Comparison of ENCODE assay signal across 9 cellular contexts in the genomic region with DNA sequence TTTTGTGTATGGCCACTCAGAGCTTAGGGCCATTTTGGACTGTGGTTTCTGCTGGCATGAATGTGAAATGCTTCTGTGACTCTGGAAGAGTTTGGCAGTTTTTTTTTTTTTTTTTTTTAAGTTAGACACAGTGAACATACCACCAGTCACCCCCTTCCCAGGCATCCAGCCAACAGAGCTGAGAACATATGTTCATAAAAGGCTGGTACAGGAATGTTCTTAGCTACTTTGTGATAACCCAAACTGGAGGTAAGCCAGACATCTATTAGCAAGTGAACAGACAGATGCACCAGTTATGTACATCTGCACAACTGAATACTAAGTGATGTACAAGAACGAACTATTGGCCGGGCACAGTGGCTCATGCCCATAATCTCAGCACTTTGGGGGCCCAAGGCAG.
A peak's percentile ranks its signal among the peaks of the same experiment; 100 is the strongest.
DNase-seq lines count a peak whose midpoint lies in the region; ATAC-seq and TF ChIP-seq lines count a peak whose summit lies in the region.
"Had no signal": no experiment of that assay in that cellular context is flagged by ENCODE, and none has a peak within 500 bp of the region (broad histone marks: within the 10 kb centered on the region; RNA-seq: fewer than 3 reads in every experiment).

No MANE protein-coding gene starts in this region.

- no peak for ATAC-seq in HG02852 (IDR thresholded peaks at IDR 0.05; ENCODE audit: unreplicated experiment)

- no peak overlapping the region for H3K4me3 Mint-ChIP-seq in T-helper 2 cell treated with Interferon-gamma antibody and Interleukin-4, amounts not matched to agents 5 μg/mL and 100 μg/mL, for 36 hours
- no peak overlapping the region for H3K4me3 Mint-ChIP-seq in glutamatergic neuron (ENCODE audit: unreplicated experiment)

- DNase-seq in AG08395 (ENCODE audit: low spot score): peak; percentile 69
- DNase-seq in HT1080 (ENCODE audit: low read depth): peak; percentile 42
- peak; percentile 95 for DNase-seq in astrocyte of the hippocampus (ENCODE audit: low read depth, low spot score)
- DNase-seq in hepatic stellate cell (ENCODE audit: low spot score): peak; percentile 39
- no peak for DNase-seq in NCI-H510A treated with DMSO at 0.1 percent for 48 hours (lab: John Stamatoyannopoulos, UW)
- DNase-seq in T-helper 2 cell treated with Interferon-gamma antibody and Interleukin-4, amounts not matched to agents 5 μg/mL and 100 μg/mL, for 36 hours (ENCODE audit: low spot score): no peak
- no peak for DNase-seq in glutamatergic neuron
- DNase-seq: occipital lobe had no signal

- peaks cover 16% of the 10 kb centered on the region for H3K4me1 Mint-ChIP-seq in T-helper 2 cell treated with Interferon-gamma antibody and Interleukin-4, amounts not matched to agents 5 μg/mL and 100 μg/mL, for 36 hours (ENCODE audit: low read depth)
- H3K4me1 Mint-ChIP-seq in glutamatergic neuron (ENCODE audit: low read depth, unreplicated experiment): peaks cover 4% of the 10 kb centered on the region

- no peak overlapping the region for H3K27ac Mint-ChIP-seq in T-helper 2 cell treated with Interferon-gamma antibody and Interleukin-4, amounts not matched to agents 5 μg/mL and 100 μg/mL, for 36 hours
- H3K27ac Mint-ChIP-seq in glutamatergic neuron (ENCODE audit: unreplicated experiment): no peak overlapping the region

- peaks cover 60% of the 10 kb centered on the region for H3K36me3 Mint-ChIP-seq in T-helper 2 cell treated with Interferon-gamma antibody and Interleukin-4, amounts not matched to agents 5 μg/mL and 100 μg/mL, for 36 hours (ENCODE audit: low read depth)
- H3K36me3 Mint-ChIP-seq in glutamatergic neuron (ENCODE audit: unreplicated experiment): peaks cover 5% of the 10 kb centered on the region

- no peak for TF ChIP-seq CTCF in glutamatergic neuron (IDR thresholded peaks at IDR 0.05; ENCODE audit: partially characterized antibody, unreplicated experiment)

- H3K9me3 Mint-ChIP-seq in T-helper 2 cell treated with Interferon-gamma antibody and Interleukin-4, amounts not matched to agents 5 μg/mL and 100 μg/mL, for 36 hours: no peaks in the 10 kb centered on the region
- no peaks in the 10 kb centered on the region for H3K9me3 Mint-ChIP-seq in glutamatergic neuron (ENCODE audit: unreplicated experiment)

- H3K27me3 Mint-ChIP-seq in T-helper 2 cell treated with Interferon-gamma antibody and Interleukin-4, amounts not matched to agents 5 μg/mL and 100 μg/mL, for 36 hours (ENCODE audit: low read depth): no peaks in the 10 kb centered on the region
- H3K27me3 Mint-ChIP-seq in glutamatergic neuron (ENCODE audit: unreplicated experiment): peaks cover 3% of the 10 kb centered on the region

Comparison
In these comparisons a context has a peak if more than half of its experiments do, and no peak if none do; other contexts are left out.
1. DNase-seq: peak in AG08395 (single experiment), HT1080 (single experiment), astrocyte of the hippocampus (single experiment) and hepatic stellate cell (single experiment); none in NCI-H510A treated with DMSO at 0.1 percent for 48 hours (single experiment), T-helper 2 cell treated with Interferon-gamma antibody and Interleukin-4, amounts not matched to agents 5 μg/mL and 100 μg/mL, for 36 hours (single experiment) and glutamatergic neuron (single experiment).